Comparison of ENCODE assay signal across 8 cellular contexts in genomic region chr15:77599899-77600298, GRCh38. TPM values are rescaled to one million over a fixed set of nuclear protein-coding genes. Genes with fewer than 3 reads are reported as not detected.
A peak's percentile ranks its signal among the peaks of the same experiment; 100 is the strongest.
DNase-seq lines count a peak whose midpoint lies in the region; ATAC-seq and TF ChIP-seq lines count a peak whose summit lies in the region.

No MANE protein-coding gene starts in this region.

- in situ Hi-C loops in ACHN (cut with HindIII; ENCODE audit: low pct_ligation_motif_present, low pct_unique_long_range_greater_than_20kb, low sequenced_read_pairs), result no loop called here

- no peaks in the 10 kb centered on the region for H3K27me3 ChIP-seq in left ventricle myocardium inferior (ENCODE audit: low read depth)

- no peaks in the 10 kb centered on the region for H3K9me3 ChIP-seq in left ventricle myocardium inferior (replicated peaks)

- peak overlapping the region; percentile 66 for H3K27ac ChIP-seq in left ventricle myocardium inferior (replicated peaks)

- ATAC-seq in GM19035 (IDR thresholded peaks at IDR 0.05; ENCODE audit: unreplicated experiment), result no peak

- DNase-seq in ACHN (peak; percentile 39), HT1080 (ENCODE audit: low read depth) (peak; percentile 47), RPMI8226 (peak; percentile 45), left ventricle myocardium inferior (peak; percentile 43), DMS114 treated with DMSO at 0.1 percent for 48 hours (lab: John Stamatoyannopoulos, UW; ENCODE audit: unreplicated experiment) (no peak), NCI-H345 treated with DMSO at 0.1 percent for 48 hours (lab: John Stamatoyannopoulos, UW; ENCODE audit: unreplicated experiment) (no peak)
- DNase-seq in stimulated activated naive CD4-positive, alpha-beta T cell treated with Interleukin-2 at 50 U/mL for 16 hours (lab: John Stamatoyannopoulos, UW), result no peak

- intact Hi-C loops in left ventricle myocardium inferior (cut with micrococcal nuclease), result no loop called here

- H3K36me3 ChIP-seq in left ventricle myocardium inferior, result no peaks in the 10 kb centered on the region

- H3K4me3 ChIP-seq in left ventricle myocardium inferior, result no peak overlapping the region

- TF ChIP-seq CTCF in left ventricle myocardium inferior (IDR thresholded peaks at IDR 0.05; ENCODE audit: borderline replicate concordance), result no peak

- peaks cover 9% of the 10 kb centered on the region for H3K4me1 ChIP-seq in left ventricle myocardium inferior

RNA-seq across cellular contexts. Expression of gene LINGO1, which starts 32.8 kb away (rescaled TPM):
- 0.10 and 0.56 TPM in 2 replicates for total RNA-seq in HT1080 (2014; rRNA removed; shearing (Covaris generic))
- 3.1 and 4.1 TPM in 2 replicates for polyA plus RNA-seq in HT1080 (2015; cell fraction: cytosol; rRNA removed)
- 0.85 and 0.90 TPM in 2 replicates for polyA plus RNA-seq in HT1080 (2015; cell fraction: nucleus; rRNA removed)
- 0.96 TPM for total RNA-seq in left ventricle myocardium inferior

Comparison
In these comparisons a context has a peak if more than half of its experiments do, and no peak if none do; other contexts are left out.
1. DNase-seq: peak in ACHN (single experiment), HT1080 (single experiment), RPMI8226 (single experiment) and left ventricle myocardium inferior (single experiment); none in stimulated activated naive CD4-positive, alpha-beta T cell treated with Interleukin-2 at 50 U/mL for 16 hours (single experiment), DMS114 treated with DMSO at 0.1 percent for 48 hours (single experiment) and NCI-H345 treated with DMSO at 0.1 percent for 48 hours (single experiment).